In the genomic region with DNA sequence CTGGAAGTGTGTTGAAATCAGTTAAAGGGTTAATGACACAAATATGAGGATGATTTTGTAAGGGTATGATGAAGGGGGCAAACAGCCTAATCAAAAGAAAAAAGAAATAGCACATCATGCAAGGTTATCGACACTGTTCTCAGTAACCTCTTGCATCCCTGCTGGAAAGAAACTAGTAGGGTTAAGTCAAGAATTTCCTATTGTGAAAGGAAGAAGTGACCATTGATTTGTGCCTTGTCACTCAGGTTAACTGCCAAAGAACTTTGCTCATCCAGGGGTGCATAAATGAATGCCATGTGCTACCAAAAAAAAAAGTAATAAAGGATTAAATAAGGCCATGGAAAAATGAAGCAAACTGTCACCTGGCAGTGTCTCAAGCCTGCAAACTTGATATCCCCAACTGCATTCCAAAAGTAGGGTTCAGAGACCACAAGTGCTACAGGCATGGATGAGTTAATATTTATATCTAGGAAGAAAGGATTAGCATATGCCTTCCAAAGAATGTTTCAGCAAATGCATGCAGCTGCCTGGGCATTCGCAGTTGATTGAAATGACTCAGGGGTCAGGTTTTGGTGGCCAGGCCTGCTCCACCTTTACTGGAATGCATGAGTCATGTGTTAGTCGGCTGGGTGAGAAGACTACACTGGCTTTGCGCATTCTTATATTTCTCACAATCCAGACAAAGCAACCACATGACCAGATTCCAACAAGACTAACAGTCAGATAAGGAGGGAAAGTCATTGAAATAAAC, we compare ENCODE assay signal across 9 cellular contexts.
DNase-seq lines count a peak whose midpoint lies in the region; ATAC-seq and TF ChIP-seq lines count a peak whose summit lies in the region.
"Had no signal": no experiment of that assay in that cellular context is flagged by ENCODE, and none has a peak within 500 bp of the region (broad histone marks: within the 10 kb centered on the region; RNA-seq: fewer than 3 reads in every experiment).

No MANE protein-coding gene starts in this region.

- H3K4me3 ChIP-seq in HAP-1 (no peak overlapping the region), heart left ventricle (no peak overlapping the region)
- H3K4me3 ChIP-seq: suprapubic skin had no signal

- 50 to 58% (median 56%) methylated on average over 4 of the region's 4 CpGs for WGBS in heart left ventricle, 4 donors

- H3K36me3 ChIP-seq in HAP-1 (replicated peaks): no peaks in the 10 kb centered on the region
- no peaks in the 10 kb centered on the region for H3K36me3 ChIP-seq in heart left ventricle
- H3K36me3 ChIP-seq: suprapubic skin had no signal

- no peak for TF ChIP-seq CTCF in heart left ventricle (IDR thresholded peaks at IDR 0.05)

- peak overlapping the region in 6 of 12 donors; percentile 4 to 53 (median 42) for H3K27ac ChIP-seq in heart left ventricle
- H3K27ac ChIP-seq: suprapubic skin had no signal

- peak in 3 of 4 donors; percentile 76 to 97 (median 87) for ATAC-seq in heart left ventricle
- no peak for ATAC-seq in GM19467 (IDR thresholded peaks at IDR 0.05; ENCODE audit: unreplicated experiment)

- intact Hi-C loops in heart left ventricle (cut with DNase I): no loop called here

- peak; percentile 71 to 72 for DNase-seq in HAP-1 (ENCODE audit: low spot score in 2 of 2)
- DNase-seq in T1000 (lab: John Stamatoyannopoulos, UW): peak; percentile 58
- DNase-seq in heart left ventricle: peak in 3 of 5 donors; percentile 17 to 70 (median 55)
- peak; percentile 80 for DNase-seq in smooth muscle cell of the brain vasculature (ENCODE audit: low read depth, low spot score)
- DNase-seq in GDM1 (lab: John Stamatoyannopoulos, UW): no peak
- no peak for DNase-seq in T-helper 9 cell
- no peak for DNase-seq in superior temporal gyrus (ENCODE audit: extremely low spot score)

- peaks cover 14% of the 10 kb centered on the region for H3K4me1 ChIP-seq in HAP-1
- H3K4me1 ChIP-seq in heart left ventricle: peaks cover 0 to 22% (median 2%) of the 10 kb centered on the region in 12 donors

- in situ Hi-C loops in HAP-1 (cut with MboI; ENCODE audit: low sequenced_read_pairs): no loop called here

- H3K27me3 ChIP-seq in HAP-1 (ENCODE audit: low read depth) (no peaks in the 10 kb centered on the region), heart left ventricle (peaks cover 0 to 11% (median 0%) of the 10 kb centered on the region in 9 donors)
- H3K27me3 ChIP-seq: suprapubic skin had no signal

- TF ChIP-seq POLR2A in heart left ventricle (IDR thresholded peaks at IDR 0.05): no peak

- H3K9me3 ChIP-seq in HAP-1 (no peaks in the 10 kb centered on the region; the same call in 1 of the 2 replicates), heart left ventricle (no peaks in the 10 kb centered on the region)
- H3K9me3 ChIP-seq: suprapubic skin had no signal

Comparison
In these comparisons a context has a peak if more than half of its experiments do, and no peak if none do; other contexts are left out.
1. DNase-seq: peak in HAP-1 (2 of 2), T1000 (single experiment), heart left ventricle (3 of 5) and smooth muscle cell of the brain vasculature (single experiment); none in GDM1 (single experiment), T-helper 9 cell (single experiment) and superior temporal gyrus (single experiment).